ENCODE assay signal across 8 cellular contexts in genomic region chr17:16440814-16441629, GRCh38.
A peak's percentile ranks its signal among the peaks of the same experiment; 100 is the strongest.
DNase-seq lines count a peak whose midpoint lies in the region; ATAC-seq and TF ChIP-seq lines count a peak whose summit lies in the region.

No MANE protein-coding gene starts in this region.

- DNase-seq in DND-41 (no peak), LNCaP clone FGC (ENCODE audit: low read depth) (no peak), cardiac fibroblast (ENCODE audit: low read depth in 2 of 2) (peak in 1 of 2 donors; percentile 28), pons (ENCODE audit: low spot score) (no peak), HuH-7 (ENCODE audit: low spot score) (no peak)
- DNase-seq in NK-92 treated with Interleukin-12 subunit alpha and Interleukin-12 subunit beta, amount 100 ng/mL, for 24 hours (lab: John Stamatoyannopoulos, UW), result no peak

- H3K9me3 Mint-ChIP-seq in nephron, result no peaks in the 10 kb centered on the region

- peak overlapping the region; percentile 84 for H3K4me2 ChIP-seq in DND-41 (ENCODE audit: insufficient read depth, low read length)

- H3K36me3 Mint-ChIP-seq in nephron (ENCODE audit: low read depth), result peaks cover 45% of the 10 kb centered on the region

- H3K9me3 ChIP-seq in DND-41 (ENCODE audit: insufficient read depth, low read length, severe bottlenecking), result no peaks in the 10 kb centered on the region

- H3K9ac ChIP-seq in DND-41 (ENCODE audit: low read depth, low read length), result peak overlapping the region; percentile 96

- no peak overlapping the region for H2AFZ ChIP-seq in DND-41 (ENCODE audit: low read depth, low read length)

- ATAC-seq in DND-41 (ENCODE audit: insufficient read depth, low read depth) (no peak), GM21381 (IDR thresholded peaks at IDR 0.05; ENCODE audit: unreplicated experiment) (no peak)

- H4K20me1 ChIP-seq in DND-41 (ENCODE audit: insufficient read depth, low read length), result peaks cover 54% of the 10 kb centered on the region

- TF ChIP-seq CTCF in DND-41 (IDR thresholded peaks at IDR 0.05; ENCODE audit: borderline replicate concordance, extremely low read depth, low read length, poor library complexity, severe bottlenecking) (no peak), LNCaP clone FGC (IDR thresholded peaks at IDR 0.05; ENCODE audit: control insufficient read depth, extremely low read depth, insufficient read depth) (no peak), cardiac fibroblast (IDR thresholded peaks at IDR 0.05; ENCODE audit: low read depth, low read length) (no peak), nephron (IDR thresholded peaks at IDR 0.05; ENCODE audit: unreplicated experiment in 3 of 3) (no peak)

- H3K36me3 ChIP-seq in DND-41 (ENCODE audit: insufficient read depth, low read length), result peaks cover 65% of the 10 kb centered on the region

- H3K27ac ChIP-seq in DND-41 (ENCODE audit: low read length), result peak overlapping the region; percentile 29; the same call in 1 of the 2 replicates

- no peaks in the 10 kb centered on the region for H3K27me3 ChIP-seq in DND-41 (ENCODE audit: insufficient read depth, low read length, poor library complexity)

- peaks cover 57% of the 10 kb centered on the region for H3K79me2 ChIP-seq in DND-41 (ENCODE audit: insufficient read depth, low read length)

- H3K27me3 Mint-ChIP-seq in nephron (ENCODE audit: low read depth), result no peaks in the 10 kb centered on the region

- peaks cover 46% of the 10 kb centered on the region for H3K4me1 ChIP-seq in DND-41 (ENCODE audit: insufficient read depth, low read length)

- H3K4me3 ChIP-seq in DND-41 (ENCODE audit: low read depth in 1 of 2, low read length in 2 of 2) (peak overlapping the region; percentile 10 to 96; a peak in 3 of 4 replicates), LNCaP clone FGC (ENCODE audit: low read depth, low read length) (peak overlapping the region; percentile 88), cardiac fibroblast (replicated peaks in 1 of 2; ENCODE audit: low read depth in 2 of 2, low read length in 2 of 2) (peak overlapping the region; percentile 84 to 95)

- H3K4me3 Mint-ChIP-seq in nephron, result peak overlapping the region; percentile 99 to 100 (median 99)

- H3K4me1 Mint-ChIP-seq in nephron, result peaks cover 54% of the 10 kb centered on the region

- H3K27ac Mint-ChIP-seq in nephron, result no peak overlapping the region
